12 cellular contexts compared by ENCODE assay signal in genomic region chr1:144534286-144534685, GRCh38. TPM values are rescaled to one million over a fixed set of nuclear protein-coding genes. Genes with fewer than 3 reads are reported as not detected.
DNase-seq lines count a peak whose midpoint lies in the region; ATAC-seq and TF ChIP-seq lines count a peak whose summit lies in the region.
"Not testable (repeated sequence)": the region's sequence is repeated elsewhere in the genome, so short reads cannot be mapped to it uniquely, and the experiment has no call there.
"Had no signal": no experiment of that assay in that cellular context is flagged by ENCODE, and none has a peak within 500 bp of the region (broad histone marks: within the 10 kb centered on the region; RNA-seq: fewer than 3 reads in every experiment).

No MANE protein-coding gene starts in this region.

- peak; percentile 32 for DNase-seq in Jurkat, Clone E6-1 (ENCODE audit: low read depth, low spot score)
- DNase-seq in activated CD8-positive, alpha-beta T cell treated with anti-CD3 and anti-CD28 coated beads for 36 hours; activated T-cell treated with anti-CD3 and anti-CD28 coated beads, Interleukin-2, amount 50 U/mL, for 72 hours; activated naive CD8-positive, alpha-beta T cell treated with anti-CD3 and anti-CD28 coated beads for 36 hours; natural killer cell: not testable (repeated sequence)
- peak; percentile 2 for DNase-seq in islet precursor cell

- not testable (repeated sequence) for H3K9me3 Mint-ChIP-seq in activated CD8-positive, alpha-beta T cell treated with anti-CD3 and anti-CD28 coated beads for 36 hours; activated T-cell treated with anti-CD3 and anti-CD28 coated beads, Interleukin-2, amount 50 U/mL, for 72 hours; activated naive CD8-positive, alpha-beta T cell treated with anti-CD3 and anti-CD28 coated beads for 36 hours; natural killer cell

- TF ChIP-seq CTCF in activated CD8-positive, alpha-beta T cell treated with anti-CD3 and anti-CD28 coated beads for 36 hours (IDR thresholded peaks at IDR 0.05); natural killer cell (IDR thresholded peaks at IDR 0.05): not testable (repeated sequence)

- H3K27me3 Mint-ChIP-seq in activated CD8-positive, alpha-beta T cell treated with anti-CD3 and anti-CD28 coated beads for 36 hours; activated T-cell treated with anti-CD3 and anti-CD28 coated beads, Interleukin-2, amount 50 U/mL, for 72 hours (ENCODE audit: low read depth); activated naive CD8-positive, alpha-beta T cell treated with anti-CD3 and anti-CD28 coated beads for 36 hours; natural killer cell (ENCODE audit: low read depth in 2 of 2): not testable (repeated sequence)

- H3K36me3 Mint-ChIP-seq in activated CD8-positive, alpha-beta T cell treated with anti-CD3 and anti-CD28 coated beads for 36 hours (ENCODE audit: low read depth); activated T-cell treated with anti-CD3 and anti-CD28 coated beads, Interleukin-2, amount 50 U/mL, for 72 hours (ENCODE audit: insufficient read depth in 2 of 2); activated naive CD8-positive, alpha-beta T cell treated with anti-CD3 and anti-CD28 coated beads for 36 hours; natural killer cell: not testable (repeated sequence)

- peak overlapping the region; percentile 70 for H3K27ac Mint-ChIP-seq in activated CD8-positive, alpha-beta T cell treated with anti-CD3 and anti-CD28 coated beads for 36 hours
- not testable (repeated sequence) for H3K27ac Mint-ChIP-seq in activated T-cell treated with anti-CD3 and anti-CD28 coated beads, Interleukin-2, amount 50 U/mL, for 72 hours; natural killer cell
- peak overlapping the region; percentile 58 for H3K27ac Mint-ChIP-seq in activated naive CD8-positive, alpha-beta T cell treated with anti-CD3 and anti-CD28 coated beads for 36 hours

- ATAC-seq in activated CD4-positive, CD25-positive, alpha-beta regulatory T cell treated with anti-CD3 and anti-CD28 coated beads, Interleukin-2, amount 50 U/mL, for 24 hours = peak; percentile 62 to 67
- peak; percentile 60 for ATAC-seq in activated CD8-positive, alpha-beta T cell treated with anti-CD3 and anti-CD28 coated beads for 36 hours
- peak; percentile 64 to 76 for ATAC-seq in activated T-cell treated with anti-CD3 and anti-CD28 coated beads, Interleukin-2, amount 50 U/mL, for 72 hours (replicated peaks in 1 of 2)
- peak; percentile 61 to 76 (median 72) for ATAC-seq in natural killer cell

- not testable (repeated sequence) for H3K4me3 ChIP-seq in Jurkat, Clone E6-1 (ENCODE audit: low read length)

- CTCF ChIA-PET in activated CD8-positive, alpha-beta T cell treated with anti-CD3 and anti-CD28 coated beads for 36 hours (lab: Charles Lee) = not testable (repeated sequence)

- peaks cover 21% of the 10 kb centered on the region for H3K4me1 Mint-ChIP-seq in activated CD8-positive, alpha-beta T cell treated with anti-CD3 and anti-CD28 coated beads for 36 hours (ENCODE audit: low read depth)
- not testable (repeated sequence) for H3K4me1 Mint-ChIP-seq in activated T-cell treated with anti-CD3 and anti-CD28 coated beads, Interleukin-2, amount 50 U/mL, for 72 hours (ENCODE audit: low read depth)
- peaks cover 17% of the 10 kb centered on the region for H3K4me1 Mint-ChIP-seq in activated naive CD8-positive, alpha-beta T cell treated with anti-CD3 and anti-CD28 coated beads for 36 hours
- H3K4me1 Mint-ChIP-seq in natural killer cell = peaks cover 4 to 14% of the 10 kb centered on the region in 2 donors

- not testable (repeated sequence) for H3K4me3 Mint-ChIP-seq in activated CD8-positive, alpha-beta T cell treated with anti-CD3 and anti-CD28 coated beads for 36 hours; activated T-cell treated with anti-CD3 and anti-CD28 coated beads, Interleukin-2, amount 50 U/mL, for 72 hours; activated naive CD8-positive, alpha-beta T cell treated with anti-CD3 and anti-CD28 coated beads for 36 hours
- peak overlapping the region; percentile 21 for H3K4me3 Mint-ChIP-seq in natural killer cell

- POLR2A ChIA-PET in activated CD8-positive, alpha-beta T cell treated with anti-CD3 and anti-CD28 coated beads for 36 hours (lab: Charles Lee) = not testable (repeated sequence)

- intact Hi-C loops in activated CD8-positive, alpha-beta T cell treated with anti-CD3 and anti-CD28 coated beads for 36 hours (cut with micrococcal nuclease); natural killer cell (cut with micrococcal nuclease): not testable (repeated sequence)

RNA-seq across cellular contexts. Expression of gene PPIAL4F, which starts 58.4 kb away (rescaled TPM):
- polyA plus RNA-seq in Jurkat, Clone E6-1 (2012; ENCODE audit: insufficient read depth, insufficient read length) = not detected
- total RNA-seq in activated CD8-positive, alpha-beta T cell treated with anti-CD3 and anti-CD28 coated beads for 36 hours = not detected
- not detected for total RNA-seq in activated T-cell treated with anti-CD3 and anti-CD28 coated beads, Interleukin-2, amount 50 U/mL, for 72 hours
- not detected for total RNA-seq in activated naive CD8-positive, alpha-beta T cell treated with anti-CD3 and anti-CD28 coated beads for 36 hours
- not detected for total RNA-seq in natural killer cell
- total RNA-seq: A673, H1, LHCN-M2, MCF 10A, OCI-LY7 had no signal
- polyA plus RNA-seq: H1 had no signal
